Comparison of ENCODE assay signal across 11 cellular contexts in genomic region chr11:126109941-126110731, GRCh38. TPM values are rescaled to one million over a fixed set of nuclear protein-coding genes. Genes with fewer than 3 reads are reported as not detected.
DNase-seq lines count a peak whose midpoint lies in the region; ATAC-seq and TF ChIP-seq lines count a peak whose summit lies in the region.
"Had no signal": no experiment of that assay in that cellular context is flagged by ENCODE, and none has a peak within 500 bp of the region (broad histone marks: within the 10 kb centered on the region; RNA-seq: fewer than 3 reads in every experiment).

No MANE protein-coding gene starts in this region.

- H3K27ac ChIP-seq in heart right ventricle: peak overlapping the region in 7 of 10 donors; percentile 9 to 86 (median 63)
- peak overlapping the region; percentile 31 to 66 for H3K27ac ChIP-seq in tibial artery

- H3K9me3 ChIP-seq in heart right ventricle (no peaks in the 10 kb centered on the region), tibial artery (no peaks in the 10 kb centered on the region)
- H3K9me3 ChIP-seq: stomach had no signal

- 71 to 72% methylated on average over 10 of the region's 10 CpGs for WGBS in heart right ventricle, 2 donors

- H3K27me3 ChIP-seq in heart right ventricle: no peaks in the 10 kb centered on the region
- no peaks in the 10 kb centered on the region for H3K27me3 ChIP-seq in tibial artery
- H3K27me3 ChIP-seq: stomach had no signal

- H3K4me3 ChIP-seq in heart right ventricle: no peak overlapping the region
- H3K4me3 ChIP-seq in tibial artery: no peak overlapping the region
- H3K4me3 ChIP-seq: stomach had no signal

- DNase-seq in heart right ventricle (peak in 1 of 2 donors; percentile 43), Right ventricle myocardium inferior (ENCODE audit: missing footprints) (no peak), SW480 (ENCODE audit: low spot score) (peak; percentile 11), kidney glomerular epithelial cell (lab: John Stamatoyannopoulos, UW) (peak; percentile 54), tibial artery (peak in 1 of 2 donors; percentile 79), COLO668 (lab: John Stamatoyannopoulos, UW; ENCODE audit: unreplicated experiment) (no peak)
- DNase-seq: activated effector memory CD4-positive, alpha-beta T cell treated with Interleukin-2 at 50 U/mL for 16 hours; NCI-H1092 treated with DMSO at 0.1 percent for 48 hours; stomach had no signal

- H3K4me1 ChIP-seq in heart right ventricle (peaks cover 20 to 51% (median 39%) of the 10 kb centered on the region in 9 donors), tibial artery (peaks cover 5 to 54% (median 31%) of the 10 kb centered on the region in 4 donors)

- intact Hi-C loops in heart right ventricle (cut with DNase I): loop anchor here in 5 of 10 donors (5.0 to 10.0 kb wide), 3 partner anchors 45 to 735 kb away; partner anchors contain the start of gene CDON (in 5 of the 5)
- intact Hi-C loops in Right ventricle myocardium inferior (cut with DNase I): loop anchor here (10.0 kb wide), 1 partner anchor 95 kb away; no protein-coding TSS in a partner anchor
- intact Hi-C loops in tibial artery (cut with DNase I; ENCODE audit: low total_unique reads): no loop called here

- H3K36me3 ChIP-seq in heart right ventricle: no peaks in the 10 kb centered on the region
- no peaks in the 10 kb centered on the region for H3K36me3 ChIP-seq in tibial artery
- H3K36me3 ChIP-seq: stomach had no signal

- ATAC-seq in heart right ventricle (peak in 2 of 8 donors; percentile 1 to 13), Right ventricle myocardium inferior (no peak), GM19035 (IDR thresholded peaks at IDR 0.05; ENCODE audit: unreplicated experiment) (no peak), HG03520 (IDR thresholded peaks at IDR 0.05; ENCODE audit: unreplicated experiment) (no peak)

- no peak for TF ChIP-seq CTCF in heart right ventricle (IDR thresholded peaks at IDR 0.05)
- TF ChIP-seq CTCF in tibial artery (IDR thresholded peaks at IDR 0.05): no peak

RNA-seq across cellular contexts. Expression of gene CDON, which starts 47.5 kb away (rescaled TPM):
- 10 to 100 TPM in 2 of 10 donors, 1 to 10 TPM in 8; 5.4 to 17.1 (median 9.3) TPM for total RNA-seq in heart right ventricle
- 1 to 10 TPM; 1.4 to 2.4 TPM for polyA plus RNA-seq in heart right ventricle
- 18.6 TPM for total RNA-seq in Right ventricle myocardium inferior

Comparison
In these comparisons a context has a peak if more than half of its experiments do, and no peak if none do; other contexts are left out.
1. DNase-seq: peak in SW480 (single experiment) and kidney glomerular epithelial cell (single experiment); none in Right ventricle myocardium inferior (single experiment) and COLO668 (single experiment).